15 cellular contexts compared by ENCODE assay signal in genomic region chr19:5628470-5628869, GRCh38. TPM values are rescaled to one million over a fixed set of nuclear protein-coding genes. Genes with fewer than 3 reads are reported as not detected.
DNase-seq lines count a peak whose midpoint lies in the region; ATAC-seq and TF ChIP-seq lines count a peak whose summit lies in the region.
"Had no signal": no experiment of that assay in that cellular context is flagged by ENCODE, and none has a peak within 500 bp of the region (broad histone marks: within the 10 kb centered on the region; RNA-seq: fewer than 3 reads in every experiment).

No MANE protein-coding gene starts in this region.

- H2BK5ac ChIP-seq in IMR-90 (ENCODE audit: low read depth, low read length, poor library complexity, severe bottlenecking) = no peak overlapping the region

- no peak overlapping the region for H3K18ac ChIP-seq in IMR-90 (ENCODE audit: low read depth, low read length)

- H3K9me3 ChIP-seq in IMR-90 (ENCODE audit: control insufficient read depth, insufficient read depth, low read length) = no peaks in the 10 kb centered on the region
- H3K9me3 ChIP-seq in SK-N-SH = no peaks in the 10 kb centered on the region
- no peaks in the 10 kb centered on the region for H3K9me3 ChIP-seq in lower lobe of right lung

- no peak overlapping the region for H2AK5ac ChIP-seq in IMR-90 (ENCODE audit: low read depth, low read length)

- no peak overlapping the region for H2BK120ac ChIP-seq in IMR-90 (ENCODE audit: low read depth, low read length)

- H2AK9ac ChIP-seq in IMR-90 (replicated peaks; ENCODE audit: low read depth, low read length, poor library complexity) = no peak overlapping the region

- H4K20me1 ChIP-seq in IMR-90 (ENCODE audit: insufficient read depth, low read length) (peaks cover 99% of the 10 kb centered on the region), SK-N-SH (ENCODE audit: insufficient read depth) (peaks cover 93% of the 10 kb centered on the region)

- intact Hi-C loops in IMR-90 (cut with micrococcal nuclease) (no loop called here), lower lobe of right lung (cut with DNase I) (no loop called here)

- H3K36me3 ChIP-seq in IMR-90 (ENCODE audit: control insufficient read depth, insufficient read depth, low read length) = peaks cover 45% of the 10 kb centered on the region
- H3K36me3 ChIP-seq in SK-N-SH (replicated peaks in 1 of 2; ENCODE audit: control insufficient read depth in 1 of 2, insufficient read depth in 2 of 2, low read length in 1 of 2) = peaks cover 47 to 66% of the 10 kb centered on the region in 2 experiments
- peaks cover 56% of the 10 kb centered on the region for H3K36me3 ChIP-seq in lower lobe of right lung

- H2BK15ac ChIP-seq in IMR-90 (ENCODE audit: low read depth, low read length) = no peak overlapping the region

- H3K23ac ChIP-seq in IMR-90 (ENCODE audit: low read depth, low read length) = no peak overlapping the region

- H3K4me1 Mint-ChIP-seq in activated naive CD8-positive, alpha-beta T cell treated with anti-CD3 and anti-CD28 coated beads, Interleukin-2, amount 50 U/mL, for 24 hours = peaks cover 82% of the 10 kb centered on the region
- H3K4me1 Mint-ChIP-seq in nephron progenitor cell = peaks cover 61% of the 10 kb centered on the region

- H2BK20ac ChIP-seq in IMR-90 (ENCODE audit: low read depth, low read length) = no peak overlapping the region

- no peak for TF ChIP-seq POLR2A in IMR-90 (IDR thresholded peaks at IDR 0.05; ENCODE audit: low read depth, low read length)

- ATAC-seq in IMR-90 (ENCODE audit: low read depth) = peak; percentile 12; the same call in 1 of the 2 replicates
- ATAC-seq in activated naive CD8-positive, alpha-beta T cell treated with anti-CD3 and anti-CD28 coated beads, Interleukin-2, amount 50 U/mL, for 24 hours = no peak
- ATAC-seq in lower lobe of right lung = no peak
- ATAC-seq: HepG2 had no signal

- no peak for TF ChIP-seq EP300 in SK-N-SH (IDR thresholded peaks at IDR 0.05; ENCODE audit: borderline replicate concordance in 1 of 2, low read depth in 1 of 2, low read length in 1 of 2)

- dilution Hi-C loops in IMR-90 (cut with HindIII; ENCODE audit: low sequenced_read_pairs, unreplicated experiment) = no loop called here

- H3K9me1 ChIP-seq in IMR-90 (ENCODE audit: insufficient read depth, low read length) = peaks cover 20% of the 10 kb centered on the region

- H4K8ac ChIP-seq in IMR-90 (ENCODE audit: low read depth in 2 of 2, low read length in 2 of 2) = no peak overlapping the region

- no peak overlapping the region for H3K9ac ChIP-seq in IMR-90 (ENCODE audit: low read depth, low read length)
- H3K9ac ChIP-seq in SK-N-SH = no peak overlapping the region

- H3K27ac ChIP-seq in C4-2B (0 out of 2 replicates have a peak overlapping the region, but pooled peaks have one; percentile 1), IMR-90 (ENCODE audit: insufficient read depth, low read length) (no peak overlapping the region), SK-N-SH (ENCODE audit: low read depth in 2 of 2, low read length in 1 of 2) (no peak overlapping the region), lower lobe of right lung (no peak overlapping the region)

- peaks cover 78% of the 10 kb centered on the region for H3K36me3 Mint-ChIP-seq in activated naive CD8-positive, alpha-beta T cell treated with anti-CD3 and anti-CD28 coated beads, Interleukin-2, amount 50 U/mL, for 24 hours (ENCODE audit: low read depth)
- H3K36me3 Mint-ChIP-seq in nephron progenitor cell (ENCODE audit: low read depth) = peaks cover 74% of the 10 kb centered on the region

- H3K14ac ChIP-seq in IMR-90 (replicated peaks; ENCODE audit: low read depth, low read length) = no peak overlapping the region

- H2AFZ ChIP-seq in IMR-90 (replicated peaks; ENCODE audit: low read length, poor library complexity) = no peak overlapping the region
- no peak overlapping the region for H2AFZ ChIP-seq in SK-N-SH (ENCODE audit: low read depth)

- H3K4me3 Mint-ChIP-seq in activated naive CD8-positive, alpha-beta T cell treated with anti-CD3 and anti-CD28 coated beads, Interleukin-2, amount 50 U/mL, for 24 hours = peak overlapping the region; percentile 49
- H3K4me3 Mint-ChIP-seq in nephron progenitor cell = no peak overlapping the region

- no peak overlapping the region for H4K91ac ChIP-seq in IMR-90 (ENCODE audit: insufficient read depth, low read depth, low read length)

- CTCF ChIA-PET in IMR-90 (lab: Yijun Ruan, JAX) (no interaction called here), SK-N-SH (lab: Yijun Ruan, JAX) (no interaction called here)

- no peaks in the 10 kb centered on the region for H3K9me2 ChIP-seq in SK-N-SH

- peaks cover 100% of the 10 kb centered on the region for H3K79me2 ChIP-seq in SK-N-SH (ENCODE audit: insufficient read depth)

- H3K4me1 ChIP-seq in IMR-90 (ENCODE audit: control insufficient read depth, insufficient read depth, low read length) = peaks cover 22% of the 10 kb centered on the region
- peaks cover 10 to 18% of the 10 kb centered on the region in 2 experiments; a peak in 2 of 4 replicates for H3K4me1 ChIP-seq in SK-N-SH (ENCODE audit: control insufficient read depth in 1 of 2, insufficient read depth in 2 of 2, low read depth in 1 of 2, low read length in 1 of 2)
- peaks cover 90% of the 10 kb centered on the region for H3K4me1 ChIP-seq in lower lobe of right lung

- no CpG with 5 or more reads among the region's 1 CpG for WGBS in IMR-90 (ENCODE audit: extremely low coverage in 2 of 2, insufficient read length in 1 of 2), 2 experiments
- WGBS in SK-N-SH (ENCODE audit: low lambda C conversion rate) = 100% methylated on average over 1 of the region's 1 CpG

- H3K27me3 Mint-ChIP-seq in activated naive CD8-positive, alpha-beta T cell treated with anti-CD3 and anti-CD28 coated beads, Interleukin-2, amount 50 U/mL, for 24 hours = no peaks in the 10 kb centered on the region
- peaks cover 3% of the 10 kb centered on the region for H3K27me3 Mint-ChIP-seq in nephron progenitor cell (ENCODE audit: low read depth, poor library complexity)

- no peak overlapping the region for H4K5ac ChIP-seq in IMR-90 (ENCODE audit: low read depth, low read length)

- TF ChIP-seq RAD21 in IMR-90 (IDR thresholded peaks at IDR 0.05; ENCODE audit: low read length) = no peak
- no peak for TF ChIP-seq RAD21 in SK-N-SH (IDR thresholded peaks at IDR 0.05; ENCODE audit: low read length)

- DNase-seq in IMR-90 (peak; percentile 64), nephron progenitor cell (no peak), A172 (ENCODE audit: low spot score) (no peak), germinal center (ENCODE audit: low spot score) (no peak), SK-N-SH (no peak), lower lobe of right lung (no peak)
- no peak for DNase-seq in activated naive CD8-positive, alpha-beta T cell treated with anti-CD3 and anti-CD28 coated beads, Interleukin-2, amount 50 U/mL, for 24 hours
- DNase-seq: activated CD4-positive, alpha-beta T cell treated with anti-CD3 and anti-CD28 coated beads, Interleukin-2, amount 50 U/mL, for 1 hour; DMS153; erythroblast; NCI-H2171 treated with DMSO at 0.1 percent for 48 hours; SHP77; stimulated activated naive CD4-positive, alpha-beta T cell treated with Interleukin-2 at 50 U/mL for 16 hours had no signal

- no peaks in the 10 kb centered on the region for H3F3A ChIP-seq in SK-N-SH (replicated peaks; ENCODE audit: insufficient read depth)

- no peak overlapping the region for H3K4ac ChIP-seq in IMR-90 (ENCODE audit: low read depth, low read length)

- POLR2A ChIA-PET in IMR-90 (lab: Charles Lee; ENCODE audit: unreplicated experiment) (no interaction called here), SK-N-SH (lab: Yijun Ruan, JAX) (no interaction called here)

- H3K56ac ChIP-seq in IMR-90 (ENCODE audit: extremely low read depth, insufficient read depth, low read length) = no peak overlapping the region

- TF ChIP-seq CTCF in C4-2B (conservative IDR thresholded peaks at IDR 0.05) (no peak), IMR-90 (conservative IDR thresholded peaks at IDR 0.05; ENCODE audit: low read depth, low read length) (no peak), nephron progenitor cell (IDR thresholded peaks at IDR 0.05) (no peak), SK-N-SH (IDR thresholded peaks at IDR 0.05) (no peak), lower lobe of right lung (IDR thresholded peaks at IDR 0.05) (no peak)

- in situ Hi-C loops in IMR-90 (cut with MboI; ENCODE audit: low sequenced_read_pairs) = no loop called here

- H3K4me3 ChIP-seq in IMR-90 (ENCODE audit: insufficient read depth, low read depth, low read length) (no peak overlapping the region), SK-N-SH (ENCODE audit: low read depth in 2 of 2, low read length in 1 of 2) (no peak overlapping the region), lower lobe of right lung (no peak overlapping the region)

- no peak overlapping the region for H3K4me2 ChIP-seq in IMR-90 (ENCODE audit: low read depth, low read length)
- no peak overlapping the region for H3K4me2 ChIP-seq in SK-N-SH

- H3K9me3 Mint-ChIP-seq in activated naive CD8-positive, alpha-beta T cell treated with anti-CD3 and anti-CD28 coated beads, Interleukin-2, amount 50 U/mL, for 24 hours = no peaks in the 10 kb centered on the region
- no peaks in the 10 kb centered on the region for H3K9me3 Mint-ChIP-seq in nephron progenitor cell

- peaks cover 0 to 77% of the 10 kb centered on the region in 2 experiments; a peak in 3 of 4 replicates for H3K79me1 ChIP-seq in IMR-90 (ENCODE audit: low read depth in 1 of 2, low read length in 2 of 2)

- BruUV-seq in IMR-90 (replicated peaks; lab: Mats Ljungman, UMichigan) = no TSS peak

- H3K27ac Mint-ChIP-seq in activated naive CD8-positive, alpha-beta T cell treated with anti-CD3 and anti-CD28 coated beads, Interleukin-2, amount 50 U/mL, for 24 hours = peak overlapping the region; percentile 78
- peak overlapping the region; percentile 32 for H3K27ac Mint-ChIP-seq in nephron progenitor cell

- no peaks in the 10 kb centered on the region for H3K27me3 ChIP-seq in IMR-90 (ENCODE audit: control insufficient read depth, insufficient read depth, low read length)
- no peaks in the 10 kb centered on the region for H3K27me3 ChIP-seq in SK-N-SH (ENCODE audit: insufficient read depth)
- H3K27me3 ChIP-seq in lower lobe of right lung (ENCODE audit: low read depth) = no peaks in the 10 kb centered on the region

RNA-seq across cellular contexts. Expression of gene SAFB, which starts 5.6 kb away (rescaled TPM):
- 18.5 and 26.1 TPM in 2 replicates for total RNA-seq in IMR-90 (2012; rRNA removed)
- polyA plus RNA-seq in IMR-90 (2012; rRNA removed) = 36.6 and 41.2 TPM in 2 replicates
- polyA plus RNA-seq in IMR-90 (2012; cell fraction: cytosol; rRNA removed) = 51.4 and 92.6 TPM in 2 replicates
- 92.9 and 147 TPM in 2 replicates for polyA plus RNA-seq in IMR-90 (2012; cell fraction: nucleus; rRNA removed; ENCODE audit: low replicate concordance)
- 25.7 and 31.5 TPM in 2 replicates for total RNA-seq in A172 (2014; rRNA removed; shearing (Covaris generic))
- 44.4 and 90.0 TPM in 2 replicates for polyA plus RNA-seq in SK-N-SH (2012; rRNA removed)
- 43.3 and 43.5 TPM in 2 replicates for polyA plus RNA-seq in SK-N-SH (2012; cell fraction: cytosol; rRNA removed)
- 157 and 489 TPM in 2 replicates for polyA plus RNA-seq in SK-N-SH (2012; cell fraction: nucleus; rRNA removed)
- 87.1 TPM for total RNA-seq in lower lobe of right lung

RNA-seq across cellular contexts. Expression of gene SAFB2, which starts 5.9 kb away (rescaled TPM):
- 11.8 and 17.8 TPM in 2 replicates for total RNA-seq in IMR-90 (2012; rRNA removed)
- 26.2 and 28.6 TPM in 2 replicates for polyA plus RNA-seq in IMR-90 (2012; rRNA removed)
- polyA plus RNA-seq in IMR-90 (2012; cell fraction: cytosol; rRNA removed) = 15.9 and 19.7 TPM in 2 replicates
- polyA plus RNA-seq in IMR-90 (2012; cell fraction: nucleus; rRNA removed; ENCODE audit: low replicate concordance) = 82.6 and 84.3 TPM in 2 replicates
- 18.5 and 22.4 TPM in 2 replicates for total RNA-seq in A172 (2014; rRNA removed; shearing (Covaris generic))
- polyA plus RNA-seq in SK-N-SH (2012; rRNA removed) = 20.3 and 37.7 TPM in 2 replicates
- polyA plus RNA-seq in SK-N-SH (2012; cell fraction: cytosol; rRNA removed) = 20.4 and 21.6 TPM in 2 replicates
- polyA plus RNA-seq in SK-N-SH (2012; cell fraction: nucleus; rRNA removed) = 84.9 and 120 TPM in 2 replicates
- 81.8 TPM for total RNA-seq in lower lobe of right lung

RNA-seq across cellular contexts. Expression of gene MICOS13, which starts 51.8 kb away (rescaled TPM):
- total RNA-seq in IMR-90 (2012; rRNA removed) (14.5 and 15.8 TPM in 2 replicates), lower lobe of right lung (42.7 TPM)
- polyA plus RNA-seq in IMR-90 (2012; rRNA removed) (48.9 and 80.2 TPM in 2 replicates), SK-N-SH (2012; rRNA removed) (112 and 116 TPM in 2 replicates)
- polyA plus RNA-seq in IMR-90 (2012; cell fraction: cytosol; rRNA removed) = 91.5 and 98.4 TPM in 2 replicates
- 22.5 and 47.5 TPM in 2 replicates for polyA plus RNA-seq in IMR-90 (2012; cell fraction: nucleus; rRNA removed; ENCODE audit: low replicate concordance)
- total RNA-seq in A172 (2014; rRNA removed; shearing (Covaris generic)) = 49.6 and 81.0 TPM in 2 replicates
- 56.7 and 76.6 TPM in 2 replicates for polyA plus RNA-seq in SK-N-SH (2012; cell fraction: cytosol; rRNA removed)
- 54.9 and 78.4 TPM in 2 replicates for polyA plus RNA-seq in SK-N-SH (2012; cell fraction: nucleus; rRNA removed)

RNA-seq across cellular contexts. Expression of gene HSD11B1L, which starts 52.4 kb away (rescaled TPM):
- total RNA-seq in IMR-90 (2012; rRNA removed) = 1.9 and 2.2 TPM in 2 replicates
- polyA plus RNA-seq in IMR-90 (2012; rRNA removed) = 7.2 and 8.2 TPM in 2 replicates
- 9.8 and 14.6 TPM in 2 replicates for polyA plus RNA-seq in IMR-90 (2012; cell fraction: cytosol; rRNA removed)
- 10.8 and 19.3 TPM in 2 replicates for polyA plus RNA-seq in IMR-90 (2012; cell fraction: nucleus; rRNA removed; ENCODE audit: low replicate concordance)
- total RNA-seq in A172 (2014; rRNA removed; shearing (Covaris generic)) = 24.1 and 58.4 TPM in 2 replicates
- 52.0 and 53.3 TPM in 2 replicates for polyA plus RNA-seq in SK-N-SH (2012; rRNA removed)
- polyA plus RNA-seq in SK-N-SH (2012; cell fraction: cytosol; rRNA removed) = 35.3 and 47.9 TPM in 2 replicates
- 43.7 and 46.7 TPM in 2 replicates for polyA plus RNA-seq in SK-N-SH (2012; cell fraction: nucleus; rRNA removed)
- 8.6 TPM for total RNA-seq in lower lobe of right lung
